34 cellular contexts compared by ENCODE assay signal in genomic region chr12:100900808-100901207, GRCh38.
"Had no signal": no experiment of that assay in that cellular context is flagged by ENCODE, and none has a peak within 500 bp of the region (broad histone marks: within the 10 kb centered on the region; RNA-seq: fewer than 3 reads in every experiment).

No MANE protein-coding gene starts in this region.

- H3K4me3 ChIP-seq: MG63 had no signal

- H3K27me3 ChIP-seq: MG63 had no signal

- H3K9me3 ChIP-seq: MG63 had no signal

- DNase-seq: Karpas-422, Kasumi-1, MG63, MM.1S, MV-4-11, NCI-H1048, NCI-H1092, NCI-H1092 treated with DMSO at 0.1 percent for 48 hours, NCI-H1105, NCI-H1105 treated with DMSO at 0.1 percent for 48 hours, NCI-H1417, NCI-H1417 treated with DMSO at 0.1 percent for 48 hours, NCI-H1436, NCI-H1436 treated with DMSO at 0.1 percent for 48 hours, NCI-H146, NCI-H1694, NCI-H1694 treated with DMSO at 0.1 percent for 48 hours, NCI-H187, NCI-H187 treated with DMSO at 0.1 percent for 48 hours, NCI-H1930, NCI-H2029, NCI-H2029 treated with DMSO at 0.1 percent for 48 hours, NCI-H2081, NCI-H2081 treated with DMSO at 0.1 percent for 48 hours, NCI-H2107, NCI-H2171, NCI-H2171 treated with DMSO at 0.1 percent for 48 hours, NCI-H2227 treated with DMSO at 0.1 percent for 48 hours, NCI-H226, NCI-H345, NCI-H446, NCI-H446 treated with DMSO at 0.1 percent for 48 hours, NCI-H510A, NCI-H510A treated with DMSO at 0.1 percent for 48 hours had no signal

- H3K36me3 ChIP-seq: MG63 had no signal
